ENCODE assay signal across 1 cellular context in genomic region chr20:12925863-12926547, GRCh38.
TF ChIP-seq lines count a peak whose summit lies in the region.

No MANE protein-coding gene starts in this region.

TF ChIP-seq in HepG2, 621 proteins besides CTCF, POLR2A, EP300 and RAD21 (continued from another document):
- TF ChIP-seq LRRFIP1 (CRISPR knock-in tag; conservative IDR thresholded peaks at IDR 0.05) (no peak), MAZ (IDR thresholded peaks at IDR 0.05; ENCODE audit: borderline replicate concordance, low read depth, low read length) (no peak), MAZ (CRISPR knock-in tag; IDR thresholded peaks at IDR 0.05; ENCODE audit: low read depth) (no peak), KLF9 (CRISPR knock-in tag; IDR thresholded peaks at IDR 0.05; ENCODE audit: low read depth) (no peak), ZFP1 (CRISPR knock-in tag; IDR thresholded peaks at IDR 0.05) (no peak), ZNF18 (CRISPR knock-in tag; IDR thresholded peaks at IDR 0.05; ENCODE audit: insufficient replicate concordance) (no peak), SMAD3 (CRISPR knock-in tag; IDR thresholded peaks at IDR 0.05) (no peak), ZNF143 (CRISPR knock-in tag; IDR thresholded peaks at IDR 0.05) (no peak), TBP (CRISPR knock-in tag; IDR thresholded peaks at IDR 0.05) (no peak), ARNT2 (CRISPR knock-in tag; IDR thresholded peaks at IDR 0.05; ENCODE audit: low read depth) (no peak), ZFP41 (CRISPR knock-in tag; IDR thresholded peaks at IDR 0.05; ENCODE audit: borderline replicate concordance) (0 out of 2 replicates have a peak, but pooled peaks have one; percentile 61), ZNF761 (CRISPR knock-in tag; conservative IDR thresholded peaks at IDR 0.05) (no peak), THAP11 (CRISPR knock-in tag; IDR thresholded peaks at IDR 0.05) (no peak), ZFX (CRISPR knock-in tag; IDR thresholded peaks at IDR 0.05; ENCODE audit: low read depth) (no peak), ZNF713 (CRISPR knock-in tag; IDR thresholded peaks at IDR 0.05) (0 out of 2 replicates have a peak, but pooled peaks have one; percentile 57), THYN1 (CRISPR knock-in tag; IDR thresholded peaks at IDR 0.05; ENCODE audit: borderline replicate concordance, low read depth) (no peak), MEIS1 (CRISPR knock-in tag; IDR thresholded peaks at IDR 0.05; ENCODE audit: borderline replicate concordance) (peak; percentile 52; the same call in 1 of the 2 replicates), KAT8 (CRISPR knock-in tag; IDR thresholded peaks at IDR 0.05) (no peak), ZNF329 (CRISPR knock-in tag; IDR thresholded peaks at IDR 0.05; ENCODE audit: low read depth) (no peak), ZNF367 (CRISPR knock-in tag; IDR thresholded peaks at IDR 0.05; ENCODE audit: borderline replicate concordance) (no peak), MLXIP (CRISPR knock-in tag; IDR thresholded peaks at IDR 0.05; ENCODE audit: borderline replicate concordance) (no peak), AHDC1 (CRISPR knock-in tag; IDR thresholded peaks at IDR 0.05; ENCODE audit: borderline replicate concordance) (no peak), CCDC6 (CRISPR knock-in tag; IDR thresholded peaks at IDR 0.05) (no peak), ZNF331 (CRISPR knock-in tag; IDR thresholded peaks at IDR 0.05) (no peak), ZBTB4 (CRISPR knock-in tag; IDR thresholded peaks at IDR 0.05; ENCODE audit: borderline replicate concordance) (0 out of 2 replicates have a peak, but pooled peaks have one; percentile 54), CEBPG (CRISPR knock-in tag; IDR thresholded peaks at IDR 0.05) (no peak), MIER3 (CRISPR knock-in tag; IDR thresholded peaks at IDR 0.05; ENCODE audit: borderline replicate concordance) (no peak), MLX (CRISPR knock-in tag; IDR thresholded peaks at IDR 0.05) (no peak), ZNF557 (CRISPR knock-in tag; IDR thresholded peaks at IDR 0.05) (0 out of 2 replicates have a peak, but pooled peaks have one; percentile 11), ZNF564 (CRISPR knock-in tag; IDR thresholded peaks at IDR 0.05) (0 out of 2 replicates have a peak, but pooled peaks have one; percentile 40), ZNF691 (CRISPR knock-in tag; IDR thresholded peaks at IDR 0.05; ENCODE audit: borderline replicate concordance, low read depth) (no peak; the same call in 1 of the 2 replicates), HCFC1 (IDR thresholded peaks at IDR 0.05; ENCODE audit: low read depth, low read length) (no peak), RELA (CRISPR knock-in tag; IDR thresholded peaks at IDR 0.05) (0 out of 2 replicates have a peak, but pooled peaks have one; percentile 52), TEAD3 (CRISPR knock-in tag; optimal IDR thresholded peaks at IDR 0.05; ENCODE audit: borderline replicate concordance) (peak; percentile 30), ZNF816 (CRISPR knock-in tag; IDR thresholded peaks at IDR 0.05; ENCODE audit: borderline replicate concordance) (no peak), TCF12 (IDR thresholded peaks at IDR 0.05) (no peak), TCF12 (CRISPR knock-in tag; IDR thresholded peaks at IDR 0.05) (no peak), ZNF362 (CRISPR knock-in tag; IDR thresholded peaks at IDR 0.05; ENCODE audit: borderline replicate concordance) (no peak), TARDBP (CRISPR knock-in tag; IDR thresholded peaks at IDR 0.05) (no peak), GATAD1 (CRISPR knock-in tag; IDR thresholded peaks at IDR 0.05) (no peak), MIER2 (CRISPR knock-in tag; IDR thresholded peaks at IDR 0.05) (no peak)
